Comparison of ENCODE assay signal across 1 cellular context in genomic region chr15:88986949-88987589, GRCh38.
TF ChIP-seq lines count a peak whose summit lies in the region.

No MANE protein-coding gene starts in this region.

TF ChIP-seq in IMR-90, 13 proteins besides CTCF, POLR2A, EP300 and RAD21:
- TF ChIP-seq NFE2L2 (IDR thresholded peaks at IDR 0.05; ENCODE audit: low read depth, low read length) (no peak), CEBPB (IDR thresholded peaks at IDR 0.05; ENCODE audit: low read depth, low read length) (no peak), RFX5 (IDR thresholded peaks at IDR 0.05; ENCODE audit: low read depth, low read length) (no peak), CHD1 (IDR thresholded peaks at IDR 0.05; ENCODE audit: low read depth, low read length) (no peak), MAZ (IDR thresholded peaks at IDR 0.05; ENCODE audit: borderline replicate concordance, low read depth, low read length) (0 out of 2 replicates have a peak, but pooled peaks have one; percentile 2), BHLHE40 (IDR thresholded peaks at IDR 0.05; ENCODE audit: low read depth, low read length) (no peak), ELK1 (IDR thresholded peaks at IDR 0.05; ENCODE audit: borderline replicate concordance, low read depth, low read length) (no peak), SMC3 (IDR thresholded peaks at IDR 0.05; ENCODE audit: low read depth, low read length) (no peak)
